In genomic region chr12:25071366-25071765, GRCh38 we compare ENCODE assay signal across 24 cellular contexts.
A peak's percentile ranks its signal among the peaks of the same experiment; 100 is the strongest.
DNase-seq lines count a peak whose midpoint lies in the region; ATAC-seq and TF ChIP-seq lines count a peak whose summit lies in the region.
"Had no signal": no experiment of that assay in that cellular context is flagged by ENCODE, and none has a peak within 500 bp of the region (broad histone marks: within the 10 kb centered on the region; RNA-seq: fewer than 3 reads in every experiment).

No MANE protein-coding gene starts in this region.

- no peak for ATAC-seq in central memory CD8-positive, alpha-beta T cell (replicated peaks; ENCODE audit: extremely low read depth, poor library complexity, severe bottlenecking)
- ATAC-seq in GM18868 (IDR thresholded peaks at IDR 0.05; ENCODE audit: unreplicated experiment), result no peak
- ATAC-seq: psoas muscle; stimulated activated naive CD8-positive, alpha-beta T cell treated with anti-CD3 and anti-CD28 coated beads, Interleukin-15, Interleukin-2, amounts not matched to agents 100 U/mL and 50 U/mL, for 24 hours had no signal

- H3K36me3 Mint-ChIP-seq in central memory CD8-positive, alpha-beta T cell (ENCODE audit: insufficient read depth), result peaks cover 44% of the 10 kb centered on the region
- no peaks in the 10 kb centered on the region for H3K36me3 Mint-ChIP-seq in MCF 10A (ENCODE audit: insufficient read depth, unreplicated experiment)
- H3K36me3 Mint-ChIP-seq in Calu3 (ENCODE audit: insufficient read depth, unreplicated experiment), result no peaks in the 10 kb centered on the region

- H3K27me3 Mint-ChIP-seq in central memory CD8-positive, alpha-beta T cell, result no peaks in the 10 kb centered on the region
- H3K27me3 Mint-ChIP-seq in MCF 10A (ENCODE audit: insufficient read depth, unreplicated experiment) (no peaks in the 10 kb centered on the region), Calu3 (ENCODE audit: unreplicated experiment) (no peaks in the 10 kb centered on the region)

- CTCF ChIA-PET in MCF 10A (lab: Yijun Ruan, JAX), result no interaction called here
- CTCF ChIA-PET in Calu3 (lab: Charles Lee), result interaction anchor here (0.7 kb wide), 1 partner anchor 1200 kb away, joined by 5 read pairs; no protein-coding TSS in a partner anchor

- TF ChIP-seq CTCF in retinal pigment epithelial cell (conservative IDR thresholded peaks at IDR 0.05; ENCODE audit: low read depth, low read length) (no peak), MCF 10A (IDR thresholded peaks at IDR 0.05; ENCODE audit: unreplicated experiment) (no peak), Calu3 (IDR thresholded peaks at IDR 0.05; ENCODE audit: unreplicated experiment) (no peak)

- DNase-seq in CD1c-positive myeloid dendritic cell (ENCODE audit: extremely low spot score) (peak; percentile 72), lung microvascular endothelial cell (ENCODE audit: low read depth in 2 of 2) (peak; percentile 11 to 28), retinal pigment epithelial cell (ENCODE audit: low read depth) (peak; percentile 29), SKM-1 (lab: John Stamatoyannopoulos, UW; ENCODE audit: unreplicated experiment) (no peak), MCF 10A (ENCODE audit: unreplicated experiment) (no peak), Calu3 (no peak)
- DNase-seq in central memory CD8-positive, alpha-beta T cell (ENCODE audit: low spot score in 2 of 2), result no peak
- DNase-seq: activated CD4-positive, CD25-positive, alpha-beta regulatory T cell treated with anti-CD3 and anti-CD28 coated beads, Interleukin-2, amount 50 U/mL, for 72 hours; activated T-cell treated with anti-CD3 and anti-CD28 coated beads, Interleukin-2, amount 50 U/mL, for 1 hour; brain microvascular endothelial cell; heart right ventricle; NCI-H1930; NCI-H2227 treated with DMSO at 0.1 percent for 48 hours; NCI-H69; psoas muscle; SJCRH30; stimulated activated CD4-positive, alpha-beta T cell treated with anti-CD3 and anti-CD28 coated beads, Interleukin-4, amount 100 ng/mL, for 4 hours; stimulated activated naive CD8-positive, alpha-beta T cell treated with anti-CD3 and anti-CD28 coated beads, Interleukin-15, Interleukin-2, amounts not matched to agents 100 U/mL and 50 U/mL, for 24 hours; T-helper 1 cell; thyroid gland had no signal

- H3K9me3 Mint-ChIP-seq in central memory CD8-positive, alpha-beta T cell, result no peaks in the 10 kb centered on the region
- H3K9me3 Mint-ChIP-seq in MCF 10A (ENCODE audit: unreplicated experiment) (no peaks in the 10 kb centered on the region), Calu3 (ENCODE audit: low read depth, unreplicated experiment) (peaks cover 3% of the 10 kb centered on the region)
- H3K9me3 Mint-ChIP-seq: CD14-positive monocyte, neural crest cell had no signal

- BruUV-seq in MCF 10A (replicated peaks; lab: Mats Ljungman, UMichigan) (no TSS peak), Calu3 (replicated peaks; lab: Mats Ljungman, UMichigan) (no TSS peak)

- H3K4me3 ChIP-seq in retinal pigment epithelial cell (ENCODE audit: low read length), result no peak overlapping the region
- H3K4me3 ChIP-seq: coronary artery, heart right ventricle, psoas muscle, SJCRH30, thyroid gland had no signal

- POLR2A ChIA-PET in MCF 10A (lab: Yijun Ruan, JAX), result interaction anchor here (1.0 to 1.1 kb wide), 3 partner anchors 9 to 18 kb away, joined by 3 to 6 read pairs (median 3); no protein-coding TSS in a partner anchor

- H3K27ac Mint-ChIP-seq in central memory CD8-positive, alpha-beta T cell (ENCODE audit: low read depth), result peak overlapping the region; percentile 44
- H3K27ac Mint-ChIP-seq in MCF 10A (ENCODE audit: low read depth, unreplicated experiment) (no peak overlapping the region), Calu3 (ENCODE audit: unreplicated experiment) (no peak overlapping the region)

- intact Hi-C loops in MCF 10A (cut with micrococcal nuclease) (no loop called here), Calu3 (cut with micrococcal nuclease; ENCODE audit: unreplicated experiment) (no loop called here)

- H3K4me1 Mint-ChIP-seq in central memory CD8-positive, alpha-beta T cell, result peaks cover 35% of the 10 kb centered on the region
- H3K4me1 Mint-ChIP-seq in MCF 10A (ENCODE audit: insufficient read depth, unreplicated experiment) (no peaks in the 10 kb centered on the region), Calu3 (ENCODE audit: low read depth, unreplicated experiment) (no peaks in the 10 kb centered on the region)
- H3K4me1 Mint-ChIP-seq: neural crest cell had no signal

- no peak overlapping the region for H3K4me3 Mint-ChIP-seq in central memory CD8-positive, alpha-beta T cell
- no peak overlapping the region for H3K4me3 Mint-ChIP-seq in MCF 10A (ENCODE audit: unreplicated experiment)
- no peak overlapping the region for H3K4me3 Mint-ChIP-seq in Calu3 (ENCODE audit: low read depth, unreplicated experiment)
- H3K4me3 Mint-ChIP-seq: CD14-positive monocyte, neural crest cell had no signal

Comparison
In these comparisons a context has a peak if more than half of its experiments do, and no peak if none do; other contexts are left out.
1. DNase-seq: peak in CD1c-positive myeloid dendritic cell (single experiment), lung microvascular endothelial cell (2 of 2) and retinal pigment epithelial cell (single experiment); none in central memory CD8-positive, alpha-beta T cell (0 of 2), SKM-1 (single experiment), MCF 10A (single experiment) and Calu3 (single experiment).